ENCODE assay signal across 9 cellular contexts in genomic region chr7:5595545-5596045, GRCh38.
DNase-seq lines count a peak whose midpoint lies in the region; ATAC-seq and TF ChIP-seq lines count a peak whose summit lies in the region.
"Had no signal": no experiment of that assay in that cellular context is flagged by ENCODE, and none has a peak within 500 bp of the region (broad histone marks: within the 10 kb centered on the region; RNA-seq: fewer than 3 reads in every experiment).

No MANE protein-coding gene starts in this region.

- no peak for ATAC-seq in GM18873 (IDR thresholded peaks at IDR 0.05; ENCODE audit: low FRiP score, unreplicated experiment)

- no peaks in the 10 kb centered on the region for H3K27me3 ChIP-seq in neuron (ENCODE audit: insufficient read depth, low read length)

- no peaks in the 10 kb centered on the region for H3K36me3 ChIP-seq in SK-N-MC (ENCODE audit: insufficient read depth, low read length)
- no peaks in the 10 kb centered on the region for H3K36me3 ChIP-seq in neuron (ENCODE audit: insufficient read depth, low read length)

- H2AFZ ChIP-seq in neuron (ENCODE audit: low read depth, low read length): no peak overlapping the region

- H3K4me3 ChIP-seq in SK-N-MC: peak overlapping the region; percentile 93
- peak overlapping the region; percentile 75 for H3K4me3 ChIP-seq in epithelial cell of esophagus (ENCODE audit: low read length)
- peak overlapping the region; percentile 63 for H3K4me3 ChIP-seq in neuron (ENCODE audit: low read length)

- H3K9ac ChIP-seq in SK-N-MC (ENCODE audit: insufficient read length): peak overlapping the region; percentile 71

- H3K4me1 ChIP-seq in neuron (ENCODE audit: insufficient read depth, low read length): peaks cover 28% of the 10 kb centered on the region

- H3K9me3 ChIP-seq in SK-N-MC (ENCODE audit: low read depth, low read length) (no peaks in the 10 kb centered on the region), neuron (ENCODE audit: low read length) (no peaks in the 10 kb centered on the region)

- peak overlapping the region; percentile 68 for H3K27ac ChIP-seq in SK-N-MC
- H3K27ac ChIP-seq: 22Rv1 had no signal

- no peak for TF ChIP-seq CTCF in epithelial cell of esophagus (IDR thresholded peaks at IDR 0.05; ENCODE audit: insufficient read depth, low read depth, low read length, missing control alignments)

- DNase-seq in NOMO-1 treated with DMSO at 0.1 percent for 48 hours (lab: John Stamatoyannopoulos, UW; ENCODE audit: unreplicated experiment) (peak; percentile 11), NOMO-1 treated with dmso at 0.1 percent for 144 hours (lab: John Stamatoyannopoulos, UW; ENCODE audit: unreplicated experiment) (no peak), SK-N-MC (ENCODE audit: low read depth, low spot score) (no peak), epithelial cell of esophagus (ENCODE audit: low read depth) (peak; percentile 82), NCI-H524 treated with DMSO at 0.1 percent for 48 hours (lab: John Stamatoyannopoulos, UW) (no peak), NCI-H1105 (lab: John Stamatoyannopoulos, UW) (no peak)

Comparison
In these comparisons a context has a peak if more than half of its experiments do, and no peak if none do; other contexts are left out.
1. DNase-seq: peak in NOMO-1 treated with DMSO at 0.1 percent for 48 hours (single experiment) and epithelial cell of esophagus (single experiment); none in NOMO-1 treated with dmso at 0.1 percent for 144 hours (single experiment), SK-N-MC (single experiment), NCI-H524 treated with DMSO at 0.1 percent for 48 hours (single experiment) and NCI-H1105 (single experiment).
2. Peak in every context shown above with its lines, with median percentiles within 50 percentile points of each other: H3K4me3 ChIP-seq.